In the genomic region with DNA sequence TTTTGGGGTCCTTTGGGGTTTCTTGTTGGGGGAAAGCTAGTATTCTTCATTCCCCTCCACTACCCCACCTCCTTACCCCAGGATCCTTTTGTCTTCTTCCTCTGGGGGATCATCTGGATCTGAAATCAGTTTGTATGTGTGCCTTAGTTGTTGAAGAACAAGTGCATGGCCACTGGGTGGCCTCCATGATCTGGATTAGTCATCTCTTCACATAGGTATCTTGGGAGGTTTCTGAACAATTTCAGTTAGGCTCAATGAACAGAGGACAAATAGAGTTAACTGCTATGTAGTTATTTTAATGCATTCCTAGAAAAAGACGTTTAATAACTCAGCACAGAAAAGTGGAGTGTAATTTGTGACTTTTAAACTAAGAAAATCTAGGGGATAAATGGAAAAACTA, we compare ENCODE assay signal across 7 cellular contexts. TPM values are rescaled to one million over a fixed set of nuclear protein-coding genes. Genes with fewer than 3 reads are reported as not detected.
DNase-seq lines count a peak whose midpoint lies in the region; ATAC-seq, FAIRE-seq and TF ChIP-seq lines count a peak whose summit lies in the region.

No MANE protein-coding gene starts in this region.

- H3K27ac ChIP-seq in spleen, result no peak overlapping the region

- no peak for TF ChIP-seq POLR2A in spleen (IDR thresholded peaks at IDR 0.05)

- peak; percentile 69 for FAIRE-seq in islet of Langerhans (lab: Jason Lieb, UNC)

- no peak overlapping the region for H3K4me3 Mint-ChIP-seq in effector memory CD8-positive, alpha-beta T cell

- H3K27ac Mint-ChIP-seq in effector memory CD8-positive, alpha-beta T cell, result no peak overlapping the region

- intact Hi-C loops in spleen (cut with DNase I; ENCODE audit: low total_unique reads), result no loop called here

- ATAC-seq in HG02642 (IDR thresholded peaks at IDR 0.05; ENCODE audit: poor library complexity, unreplicated experiment) (peak; percentile 69), HG02938 (IDR thresholded peaks at IDR 0.05; ENCODE audit: unreplicated experiment) (no peak)
- ATAC-seq in effector memory CD8-positive, alpha-beta T cell (replicated peaks), result no peak

- H3K27me3 ChIP-seq in spleen (replicated peaks in 1 of 7), result no peaks in the 10 kb centered on the region

- WGBS in spleen, 5 donors, result 15 to 28% (median 18%) methylated on average over 1 of the region's 1 CpG

- DNase-seq in OCI-M1 (lab: John Stamatoyannopoulos, UW) (peak; percentile 92), spleen (no peak)
- DNase-seq in effector memory CD8-positive, alpha-beta T cell, result no peak

- no peak overlapping the region for H3K4me3 ChIP-seq in spleen

- TF ChIP-seq CTCF in GM12874 (IDR thresholded peaks at IDR 0.05; ENCODE audit: insufficient read depth, low read depth, low read length) (0 out of 2 replicates have a peak, but pooled peaks have one; percentile 13), spleen (IDR thresholded peaks at IDR 0.05 in 8 of 11, conservative IDR thresholded peaks at IDR 0.05 in 3 of 11) (peak in 1 of 11 experiments; percentile 23)

- peaks cover 0 to 10% (median 0%) of the 10 kb centered on the region in 6 donors for H3K4me1 ChIP-seq in spleen

- peaks cover 7 to 28% of the 10 kb centered on the region in 2 donors for H3K27me3 Mint-ChIP-seq in effector memory CD8-positive, alpha-beta T cell

- H3K36me3 Mint-ChIP-seq in effector memory CD8-positive, alpha-beta T cell (ENCODE audit: insufficient read depth), result no peaks in the 10 kb centered on the region

- no peaks in the 10 kb centered on the region for H3K4me1 Mint-ChIP-seq in effector memory CD8-positive, alpha-beta T cell (ENCODE audit: low read depth in 2 of 2)

- no peaks in the 10 kb centered on the region for H3K36me3 ChIP-seq in spleen

- H3K9me3 ChIP-seq in spleen, result no peaks in the 10 kb centered on the region

- no peaks in the 10 kb centered on the region for H3K9me3 Mint-ChIP-seq in effector memory CD8-positive, alpha-beta T cell

RNA-seq across cellular contexts. Expression of a gene that starts 7.1 kb away (rescaled TPM):
- 10 to 100 TPM; 11.4 to 15.4 (median 11.8) TPM for total RNA-seq in spleen
- 1 to 10 TPM; 6.7 to 8.2 (median 6.7) TPM for polyA plus RNA-seq in spleen
